In genomic region chr11:16738949-16739262, GRCh38 we compare ENCODE assay signal across 8 cellular contexts. TPM values are rescaled to one million over a fixed set of nuclear protein-coding genes. Genes with fewer than 3 reads are reported as not detected.
A peak's percentile ranks its signal among the peaks of the same experiment; 100 is the strongest.
DNase-seq lines count a peak whose midpoint lies in the region; ATAC-seq, FAIRE-seq and TF ChIP-seq lines count a peak whose summit lies in the region.

No MANE protein-coding gene starts in this region.

- H3K4me3 Mint-ChIP-seq in GM23338, result no peak overlapping the region
- H3K4me3 Mint-ChIP-seq in endothelial cell (ENCODE audit: unreplicated experiment), result no peak overlapping the region

- H3K36me3 ChIP-seq in GM23338 (ENCODE audit: insufficient read depth) (no peaks in the 10 kb centered on the region), ascending aorta (no peaks in the 10 kb centered on the region), mesodermal cell (ENCODE audit: control insufficient read depth, insufficient read depth, low read length) (peaks cover 32% of the 10 kb centered on the region)

- H3K9me3 ChIP-seq in ascending aorta (no peaks in the 10 kb centered on the region), mesodermal cell (ENCODE audit: control insufficient read depth, low read length) (no peaks in the 10 kb centered on the region)

- DNase-seq in ACHN (peak; percentile 3), GM23338 (ENCODE audit: low spot score) (no peak), ascending aorta (ENCODE audit: low spot score in 2 of 2) (no peak), H54 (ENCODE audit: insufficient read length, low spot score) (no peak), T-helper 2 cell (no peak), endothelial cell (ENCODE audit: low spot score) (no peak)

- TF ChIP-seq CTCF in GM23338 (conservative IDR thresholded peaks at IDR 0.05; ENCODE audit: low read depth in 2 of 2) (no peak), ascending aorta (IDR thresholded peaks at IDR 0.05) (no peak), endothelial cell (IDR thresholded peaks at IDR 0.05; ENCODE audit: unreplicated experiment) (no peak)

- H3K27me3 ChIP-seq in GM23338 (ENCODE audit: insufficient read depth) (no peaks in the 10 kb centered on the region), ascending aorta (no peaks in the 10 kb centered on the region)

- FAIRE-seq in H54 (lab: Jason Lieb, UNC), result no peak

- H3K27ac Mint-ChIP-seq in GM23338 (no peak overlapping the region), endothelial cell (ENCODE audit: unreplicated experiment) (no peak overlapping the region)

- H3K4me3 ChIP-seq in GM23338, result peak overlapping the region; percentile 73
- H3K4me3 ChIP-seq in ascending aorta, result peak overlapping the region; percentile 93
- H3K4me3 ChIP-seq in mesodermal cell (ENCODE audit: extremely low read depth, insufficient read depth, low read length, poor library complexity, severe bottlenecking), result peak overlapping the region; percentile 75

- H3K4me1 Mint-ChIP-seq in GM23338, result peaks cover 12% of the 10 kb centered on the region
- peaks cover 7% of the 10 kb centered on the region for H3K4me1 Mint-ChIP-seq in endothelial cell (ENCODE audit: unreplicated experiment)

- H3K27me3 Mint-ChIP-seq in GM23338 (ENCODE audit: insufficient read depth, low read depth, poor library complexity) (no peaks in the 10 kb centered on the region), endothelial cell (ENCODE audit: unreplicated experiment) (peaks cover 4% of the 10 kb centered on the region)

- H2AFZ ChIP-seq in GM23338, result no peak overlapping the region

- no peak for TF ChIP-seq POLR2A in H54 (IDR thresholded peaks at IDR 0.05; ENCODE audit: low read depth, low read length)

- H3K79me2 ChIP-seq in GM23338 (replicated peaks; ENCODE audit: insufficient read depth), result peaks cover 53% of the 10 kb centered on the region

- H3K36me3 Mint-ChIP-seq in GM23338 (ENCODE audit: low read depth) (peaks cover 23% of the 10 kb centered on the region), endothelial cell (ENCODE audit: low read depth, unreplicated experiment) (peaks cover 6% of the 10 kb centered on the region)

- peaks cover 34% of the 10 kb centered on the region for H4K20me1 ChIP-seq in GM23338 (replicated peaks; ENCODE audit: insufficient read depth)

- ATAC-seq in GM23338, result peak; percentile 8
- ATAC-seq in HG03469 (IDR thresholded peaks at IDR 0.05; ENCODE audit: unreplicated experiment), result no peak

- H3K4me1 ChIP-seq in GM23338 (ENCODE audit: insufficient read depth) (peaks cover 24% of the 10 kb centered on the region), ascending aorta (peaks cover 4 to 16% of the 10 kb centered on the region in 2 donors), mesodermal cell (ENCODE audit: control insufficient read depth, insufficient read depth, low read length, poor library complexity, severe bottlenecking) (peaks cover 5% of the 10 kb centered on the region)

- in situ Hi-C loops in ACHN (cut with HindIII; ENCODE audit: low pct_ligation_motif_present, low pct_unique_long_range_greater_than_20kb, low sequenced_read_pairs), result no loop called here

- peak overlapping the region; percentile 82 for H3K27ac ChIP-seq in GM23338 (ENCODE audit: low read depth)
- H3K27ac ChIP-seq in ascending aorta, result peak overlapping the region; percentile 95
- H3K27ac ChIP-seq in mesodermal cell (ENCODE audit: low read depth, low read length, severe bottlenecking), result peak overlapping the region; percentile 91

- no peaks in the 10 kb centered on the region for H3F3A ChIP-seq in GM23338 (replicated peaks; ENCODE audit: low read depth)

- intact Hi-C loops in ascending aorta (cut with DNase I), result loop anchor here (2.0 to 10.0 kb wide), 4 partner anchors 54 to 1966 kb away; partner anchors contain the start of gene RPS13

- no peaks in the 10 kb centered on the region for H3K9me2 ChIP-seq in GM23338 (ENCODE audit: insufficient read depth)

- WGBS in mesodermal cell (ENCODE audit: insufficient coverage in 2 of 2), 2 experiments, result 0 to 2% methylated on average over 14 of the region's 14 CpGs

- H3K9me3 Mint-ChIP-seq in GM23338, result no peaks in the 10 kb centered on the region; the same call in 2 of the 3 replicates
- H3K9me3 Mint-ChIP-seq in endothelial cell (ENCODE audit: unreplicated experiment), result no peaks in the 10 kb centered on the region

- peak overlapping the region; percentile 89 for H3K4me2 ChIP-seq in GM23338

TF ChIP-seq in GM23338, 12 proteins besides CTCF, POLR2A, EP300 and RAD21 (continues in another document):
- no peak for TF ChIP-seq REST (IDR thresholded peaks at IDR 0.05; ENCODE audit: unreplicated experiment)

RNA-seq across cellular contexts. Expression of gene C11orf58, which starts 0.5 kb away (rescaled TPM):
- 164 and 221 TPM in 2 replicates for total RNA-seq in GM23338 (2014; rRNA removed; shearing (Covaris generic))
- 248 and 280 TPM in 2 replicates for polyA plus RNA-seq in GM23338 (2016; fragmentation: Nextera tagmentation; extraction: Ambion mirVana)
- total RNA-seq in ascending aorta (40.9 TPM), endothelial cell (ENCODE audit: unreplicated experiment) (125 TPM)
- 168 TPM for polyA plus RNA-seq in mesodermal cell (2013, experiment 1 of 2)
- polyA plus RNA-seq in mesodermal cell (2013, experiment 2 of 2), result 185 TPM
